ENCODE assay signal across 8 cellular contexts in the genomic region with DNA sequence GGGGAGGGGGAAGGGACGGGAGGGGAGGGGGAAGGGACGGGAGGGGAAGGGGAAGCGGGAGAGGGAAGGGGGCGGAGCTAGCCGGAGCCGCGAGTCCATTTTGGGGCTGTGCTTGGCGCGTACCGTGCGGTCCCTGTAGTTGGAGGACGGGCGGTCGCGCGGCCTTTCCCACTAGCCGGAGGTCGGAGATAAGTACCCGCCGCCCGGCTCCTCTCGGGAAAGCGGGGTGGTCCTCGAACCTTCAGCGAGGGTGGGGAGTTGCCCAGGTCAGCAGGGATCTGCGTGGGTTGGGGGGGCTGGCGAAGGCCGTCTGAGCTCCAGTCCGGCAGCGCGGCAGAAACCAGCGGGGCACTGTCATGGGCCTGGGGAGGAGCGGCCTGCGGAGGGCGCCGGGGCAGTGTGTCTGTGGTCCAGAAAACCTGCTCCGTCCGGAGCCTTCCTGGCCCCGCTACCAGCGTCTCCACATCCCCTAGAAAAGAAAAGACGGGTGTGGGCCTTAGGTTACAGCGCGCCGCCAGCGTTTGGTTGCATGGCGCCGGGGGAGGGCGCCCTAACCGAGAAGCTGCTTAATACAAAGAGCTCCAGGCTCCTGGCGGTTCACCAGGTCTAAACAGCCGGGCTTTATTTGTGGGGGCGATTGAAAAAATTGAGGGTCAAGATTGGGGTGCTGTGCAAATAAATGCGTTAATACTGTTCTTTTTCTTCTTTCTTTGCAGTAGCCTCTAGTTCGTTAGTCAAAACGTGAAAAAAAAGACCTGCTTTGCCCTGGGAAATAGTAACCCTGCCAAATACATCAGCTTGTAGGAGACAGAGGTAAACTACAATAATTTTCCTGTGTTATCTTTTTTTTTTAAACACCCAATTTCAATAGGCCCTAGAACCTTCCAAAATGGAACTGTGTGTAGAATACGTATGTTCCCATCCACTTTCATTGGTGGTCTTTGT. TPM values are rescaled to one million over a fixed set of nuclear protein-coding genes. Genes with fewer than 3 reads are reported as not detected.
DNase-seq lines count a peak whose midpoint lies in the region; ATAC-seq and TF ChIP-seq lines count a peak whose summit lies in the region.

A gene with protein sequence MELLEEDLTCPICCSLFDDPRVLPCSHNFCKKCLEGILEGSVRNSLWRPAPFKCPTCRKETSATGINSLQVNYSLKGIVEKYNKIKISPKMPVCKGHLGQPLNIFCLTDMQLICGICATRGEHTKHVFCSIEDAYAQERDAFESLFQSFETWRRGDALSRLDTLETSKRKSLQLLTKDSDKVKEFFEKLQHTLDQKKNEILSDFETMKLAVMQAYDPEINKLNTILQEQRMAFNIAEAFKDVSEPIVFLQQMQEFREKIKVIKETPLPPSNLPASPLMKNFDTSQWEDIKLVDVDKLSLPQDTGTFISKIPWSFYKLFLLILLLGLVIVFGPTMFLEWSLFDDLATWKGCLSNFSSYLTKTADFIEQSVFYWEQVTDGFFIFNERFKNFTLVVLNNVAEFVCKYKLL (plus strand): TSS at position 92 of the 945 bp plus-strand sequence. CDS start 14,899 bp downstream, outside the sequence.

- peak within 1 kb of the TSS; percentile 81 for H3K4me3 ChIP-seq in AG10803 (ENCODE audit: low read length)

- H3K9me3 Mint-ChIP-seq in chondrocyte (ENCODE audit: low read depth): no peaks in the 10 kb centered on the region

- peak within 1 kb of the TSS; percentile 95 for H3K27ac Mint-ChIP-seq in chondrocyte (ENCODE audit: unreplicated experiment)

- TF ChIP-seq CTCF in AG10803 (conservative IDR thresholded peaks at IDR 0.05; ENCODE audit: low read length) (peak; percentile 74), chondrocyte (IDR thresholded peaks at IDR 0.05) (peak; percentile 97)

- H3K4me1 Mint-ChIP-seq in chondrocyte (ENCODE audit: low read depth): peaks cover 49% of the 10 kb centered on the region

- H3K27me3 Mint-ChIP-seq in chondrocyte (ENCODE audit: low read depth): no peaks in the 10 kb centered on the region

- H3K4me3 Mint-ChIP-seq in chondrocyte (ENCODE audit: unreplicated experiment): peak within 1 kb of the TSS; percentile 83

- peak; percentile 80 for ATAC-seq in GM18909 (IDR thresholded peaks at IDR 0.05; ENCODE audit: poor library complexity, unreplicated experiment)
- peak; percentile 83 for ATAC-seq in HG03175 (IDR thresholded peaks at IDR 0.05; ENCODE audit: unreplicated experiment)

- peaks cover 8% of the 10 kb centered on the region for H3K36me3 Mint-ChIP-seq in chondrocyte (ENCODE audit: low read depth)

- DNase-seq in AG10803 (ENCODE audit: low read depth) (peak; percentile 89), NCI-H345 (lab: John Stamatoyannopoulos, UW) (peak; percentile 75), chondrocyte (ENCODE audit: low spot score) (no peak), kidney glomerular epithelial cell (lab: John Stamatoyannopoulos, UW) (peak; percentile 85)
- peak; percentile 69 to 70 for DNase-seq in activated CD4-positive, alpha-beta T cell treated with anti-CD3 and anti-CD28 coated beads for 24 hours (ENCODE audit: low read depth in 2 of 2)
- DNase-seq in stimulated activated CD4-positive, alpha-beta T cell treated with anti-CD3 and anti-CD28 coated beads, Interleukin-1b, Interleukin-23, amount 100 ng/mL, for 1 hour (ENCODE audit: low read depth in 2 of 2): peak; percentile 51 to 63

RNA-seq across cellular contexts. Expression of the gene that starts here (rescaled TPM):
- 24.4 to 30.8 TPM (median 27.7 TPM) in 3 replicates for total RNA-seq in chondrocyte
